In the genomic region with DNA sequence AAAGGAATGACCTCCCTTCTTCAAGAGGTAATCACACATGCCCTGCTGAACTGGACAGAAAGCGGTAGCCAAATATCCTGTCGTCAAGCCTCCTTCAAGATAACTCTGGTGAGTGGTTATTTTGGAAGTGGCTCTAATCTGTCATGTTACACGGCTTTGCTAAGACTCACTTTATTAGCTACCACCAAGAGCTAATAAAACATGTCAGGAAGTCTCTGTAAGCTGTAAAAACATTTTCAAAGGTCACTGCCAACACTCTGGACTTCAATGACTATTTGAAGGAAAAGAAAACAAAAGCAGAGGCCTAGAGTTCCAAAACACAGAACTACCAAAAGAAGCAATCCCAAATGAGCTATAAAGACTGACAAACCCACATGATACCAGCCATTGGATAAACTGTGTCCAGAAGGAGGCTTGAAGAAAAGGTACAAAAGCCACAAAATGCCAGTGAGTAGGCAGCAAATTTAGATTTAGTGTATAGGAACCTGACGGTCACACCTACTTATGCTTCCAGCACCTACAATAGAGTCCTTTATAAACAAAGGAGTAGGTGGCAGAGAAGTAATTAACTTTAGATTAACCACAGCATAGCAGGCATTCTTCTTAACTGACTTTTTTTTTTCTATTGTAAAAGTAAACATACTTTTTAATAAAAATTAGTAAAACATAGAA, we compare ENCODE assay signal across 11 cellular contexts.
DNase-seq lines count a peak whose midpoint lies in the region; ATAC-seq and TF ChIP-seq lines count a peak whose summit lies in the region.
"Had no signal": no experiment of that assay in that cellular context is flagged by ENCODE, and none has a peak within 500 bp of the region (broad histone marks: within the 10 kb centered on the region; RNA-seq: fewer than 3 reads in every experiment).

No MANE protein-coding gene starts in this region.

- intact Hi-C loops in Calu3 (cut with micrococcal nuclease; ENCODE audit: unreplicated experiment) (no loop called here), left colon (cut with DNase I, micrococcal nuclease) (no loop called here), sciatic nerve (cut with DNase I) (no loop called here)

- no peak for TF ChIP-seq CTCF in Calu3 (IDR thresholded peaks at IDR 0.05; ENCODE audit: unreplicated experiment)

- H3K36me3 Mint-ChIP-seq in Calu3 (ENCODE audit: insufficient read depth, unreplicated experiment) = no peaks in the 10 kb centered on the region
- H3K36me3 Mint-ChIP-seq in activated CD4-positive, alpha-beta T cell treated with anti-CD3 and anti-CD28 coated beads, Interleukin-2, amount 10 ng/mL, durations not matched to agents 7 days and 5 days (ENCODE audit: low read depth) = no peaks in the 10 kb centered on the region

- no peaks in the 10 kb centered on the region for H3K27me3 Mint-ChIP-seq in Calu3 (ENCODE audit: unreplicated experiment)
- peaks cover 15% of the 10 kb centered on the region for H3K27me3 Mint-ChIP-seq in activated CD4-positive, alpha-beta T cell treated with anti-CD3 and anti-CD28 coated beads, Interleukin-2, amount 10 ng/mL, durations not matched to agents 7 days and 5 days

- peak overlapping the region; percentile 67 for H3K27ac Mint-ChIP-seq in Calu3 (ENCODE audit: unreplicated experiment)
- H3K27ac Mint-ChIP-seq in activated CD4-positive, alpha-beta T cell treated with anti-CD3 and anti-CD28 coated beads, Interleukin-2, amount 10 ng/mL, durations not matched to agents 7 days and 5 days = no peak overlapping the region

- H3K4me3 Mint-ChIP-seq in Calu3 (ENCODE audit: low read depth, unreplicated experiment) = peak overlapping the region; percentile 37
- no peak overlapping the region for H3K4me3 Mint-ChIP-seq in activated CD4-positive, alpha-beta T cell treated with anti-CD3 and anti-CD28 coated beads, Interleukin-2, amount 10 ng/mL, durations not matched to agents 7 days and 5 days

- H3K27ac ChIP-seq in caudate nucleus (ENCODE audit: low read depth, low read length) = peak overlapping the region; percentile 46
- H3K27ac ChIP-seq: upper lobe of left lung had no signal

- ATAC-seq in left colon (peak; percentile 86), sciatic nerve (peak; percentile 57)

- DNase-seq in Calu3 (no peak), caudate nucleus (lab: John Stamatoyannopoulos, UW) (no peak), left colon (no peak), sciatic nerve (ENCODE audit: low spot score) (no peak), NCI-H446 treated with DMSO at 0.1 percent for 48 hours (lab: John Stamatoyannopoulos, UW) (no peak), NCI-H1930 (lab: John Stamatoyannopoulos, UW) (no peak), COLO829 (ENCODE audit: low spot score) (no peak)
- DNase-seq in activated CD4-positive, alpha-beta T cell treated with anti-CD3 and anti-CD28 coated beads, Interleukin-2, amount 10 ng/mL, durations not matched to agents 7 days and 5 days = no peak
- DNase-seq: NCI-H2081 treated with DMSO at 0.1 percent for 48 hours, occipital lobe, upper lobe of left lung had no signal

- H3K9me3 Mint-ChIP-seq in Calu3 (ENCODE audit: low read depth, unreplicated experiment) = no peaks in the 10 kb centered on the region
- no peaks in the 10 kb centered on the region for H3K9me3 Mint-ChIP-seq in activated CD4-positive, alpha-beta T cell treated with anti-CD3 and anti-CD28 coated beads, Interleukin-2, amount 10 ng/mL, durations not matched to agents 7 days and 5 days

- no TSS peak for BruUV-seq in Calu3 (replicated peaks; lab: Mats Ljungman, UMichigan)

- POLR2A ChIA-PET in activated CD4-positive, alpha-beta T cell treated with anti-CD3 and anti-CD28 coated beads, Interleukin-2, amount 10 ng/mL, durations not matched to agents 7 days and 5 days (lab: Charles Lee) = interaction anchor here (0.7 kb wide), 1 partner anchor 397 kb away, joined by 4 read pairs; no protein-coding TSS in a partner anchor

- peaks cover 53% of the 10 kb centered on the region for H3K4me1 Mint-ChIP-seq in Calu3 (ENCODE audit: low read depth, unreplicated experiment)
- H3K4me1 Mint-ChIP-seq in activated CD4-positive, alpha-beta T cell treated with anti-CD3 and anti-CD28 coated beads, Interleukin-2, amount 10 ng/mL, durations not matched to agents 7 days and 5 days = no peaks in the 10 kb centered on the region

- CTCF ChIA-PET in Calu3 (lab: Charles Lee) = interaction anchor here (0.9 kb wide), 1 partner anchor 29 kb away, joined by 3 read pairs; no protein-coding TSS in a partner anchor
- CTCF ChIA-PET in activated CD4-positive, alpha-beta T cell treated with anti-CD3 and anti-CD28 coated beads, Interleukin-2, amount 10 ng/mL, durations not matched to agents 7 days and 5 days (lab: Charles Lee) = interaction anchor here (0.7 to 1.1 kb wide), 2 partner anchors 13 to 285 kb away, joined by 3 read pairs; no protein-coding TSS in a partner anchor
